In genomic region chr19:35740423-35741215, GRCh38 we compare ENCODE assay signal across 1 cellular context.
TF ChIP-seq lines count a peak whose summit lies in the region.

No MANE protein-coding gene starts in this region.

TF ChIP-seq in WTC11, 78 proteins besides CTCF, POLR2A, EP300 and RAD21 (continued from another document and continues in another):
- TF ChIP-seq, protein P1, sequence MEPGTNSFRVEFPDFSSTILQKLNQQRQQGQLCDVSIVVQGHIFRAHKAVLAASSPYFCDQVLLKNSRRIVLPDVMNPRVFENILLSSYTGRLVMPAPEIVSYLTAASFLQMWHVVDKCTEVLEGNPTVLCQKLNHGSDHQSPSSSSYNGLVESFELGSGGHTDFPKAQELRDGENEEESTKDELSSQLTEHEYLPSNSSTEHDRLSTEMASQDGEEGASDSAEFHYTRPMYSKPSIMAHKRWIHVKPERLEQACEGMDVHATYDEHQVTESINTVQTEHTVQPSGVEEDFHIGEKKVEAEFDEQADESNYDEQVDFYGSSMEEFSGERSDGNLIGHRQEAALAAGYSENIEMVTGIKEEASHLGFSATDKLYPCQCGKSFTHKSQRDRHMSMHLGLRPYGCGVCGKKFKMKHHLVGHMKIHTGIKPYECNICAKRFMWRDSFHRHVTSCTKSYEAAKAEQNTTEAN (CRISPR knock-in tag; IDR thresholded peaks at IDR 0.05) = no peak
- TF ChIP-seq, protein P2, sequence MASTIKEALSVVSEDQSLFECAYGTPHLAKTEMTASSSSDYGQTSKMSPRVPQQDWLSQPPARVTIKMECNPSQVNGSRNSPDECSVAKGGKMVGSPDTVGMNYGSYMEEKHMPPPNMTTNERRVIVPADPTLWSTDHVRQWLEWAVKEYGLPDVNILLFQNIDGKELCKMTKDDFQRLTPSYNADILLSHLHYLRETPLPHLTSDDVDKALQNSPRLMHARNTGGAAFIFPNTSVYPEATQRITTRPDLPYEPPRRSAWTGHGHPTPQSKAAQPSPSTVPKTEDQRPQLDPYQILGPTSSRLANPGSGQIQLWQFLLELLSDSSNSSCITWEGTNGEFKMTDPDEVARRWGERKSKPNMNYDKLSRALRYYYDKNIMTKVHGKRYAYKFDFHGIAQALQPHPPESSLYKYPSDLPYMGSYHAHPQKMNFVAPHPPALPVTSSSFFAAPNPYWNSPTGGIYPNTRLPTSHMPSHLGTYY (CRISPR knock-in tag; IDR thresholded peaks at IDR 0.05) = no peak
- TF ChIP-seq ZNF671 (CRISPR knock-in tag; IDR thresholded peaks at IDR 0.05) (no peak), ZNF219 (CRISPR knock-in tag; IDR thresholded peaks at IDR 0.05; ENCODE audit: borderline replicate concordance) (no peak), TEAD4 (CRISPR knock-in tag; IDR thresholded peaks at IDR 0.05) (no peak), NFATC4 (CRISPR knock-in tag; IDR thresholded peaks at IDR 0.05) (no peak), GTF2I (CRISPR knock-in tag; conservative IDR thresholded peaks at IDR 0.05) (no peak), MXD4 (CRISPR knock-in tag; IDR thresholded peaks at IDR 0.05; ENCODE audit: borderline replicate concordance) (no peak), ZMAT4 (CRISPR knock-in tag; IDR thresholded peaks at IDR 0.05) (no peak), E2F4 (CRISPR knock-in tag; IDR thresholded peaks at IDR 0.05; ENCODE audit: borderline replicate concordance, low read depth) (no peak), NFE2L1 (CRISPR knock-in tag; IDR thresholded peaks at IDR 0.05) (no peak), ZNF423 (CRISPR knock-in tag; IDR thresholded peaks at IDR 0.05) (no peak), RELA (CRISPR knock-in tag; IDR thresholded peaks at IDR 0.05; ENCODE audit: borderline replicate concordance) (no peak), TEAD1 (CRISPR knock-in tag; IDR thresholded peaks at IDR 0.05) (no peak), USF1 (CRISPR knock-in tag; IDR thresholded peaks at IDR 0.05) (no peak), GRHL2 (CRISPR knock-in tag; IDR thresholded peaks at IDR 0.05; ENCODE audit: insufficient replicate concordance, severe bottlenecking) (no peak), KAT7 (CRISPR knock-in tag; IDR thresholded peaks at IDR 0.05; ENCODE audit: borderline replicate concordance) (0 out of 2 replicates have a peak, but pooled peaks have one; percentile 16), ARID4B (CRISPR knock-in tag; IDR thresholded peaks at IDR 0.05; ENCODE audit: borderline replicate concordance) (no peak), CDX4 (CRISPR knock-in tag; IDR thresholded peaks at IDR 0.05; ENCODE audit: borderline replicate concordance) (no peak), HMGA2 (CRISPR knock-in tag; IDR thresholded peaks at IDR 0.05) (no peak), ZNF416 (CRISPR knock-in tag; IDR thresholded peaks at IDR 0.05) (no peak), ZNF232 (CRISPR knock-in tag; IDR thresholded peaks at IDR 0.05) (peak; percentile 60), ELF4 (CRISPR knock-in tag; IDR thresholded peaks at IDR 0.05; ENCODE audit: low read depth) (no peak), OVOL2 (CRISPR knock-in tag; IDR thresholded peaks at IDR 0.05; ENCODE audit: borderline replicate concordance) (no peak)
- TF ChIP-seq, protein P3, sequence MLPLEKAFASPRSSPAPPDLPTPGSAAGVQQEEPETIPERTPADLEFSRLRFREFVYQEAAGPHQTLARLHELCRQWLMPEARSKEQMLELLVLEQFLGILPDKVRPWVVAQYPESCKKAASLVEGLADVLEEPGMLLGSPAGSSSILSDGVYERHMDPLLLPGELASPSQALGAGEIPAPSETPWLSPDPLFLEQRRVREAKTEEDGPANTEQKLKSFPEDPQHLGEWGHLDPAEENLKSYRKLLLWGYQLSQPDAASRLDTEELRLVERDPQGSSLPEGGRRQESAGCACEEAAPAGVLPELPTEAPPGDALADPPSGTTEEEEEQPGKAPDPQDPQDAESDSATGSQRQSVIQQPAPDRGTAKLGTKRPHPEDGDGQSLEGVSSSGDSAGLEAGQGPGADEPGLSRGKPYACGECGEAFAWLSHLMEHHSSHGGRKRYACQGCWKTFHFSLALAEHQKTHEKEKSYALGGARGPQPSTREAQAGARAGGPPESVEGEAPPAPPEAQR (CRISPR knock-in tag; IDR thresholded peaks at IDR 0.05) = no peak
- TF ChIP-seq, protein P4, sequence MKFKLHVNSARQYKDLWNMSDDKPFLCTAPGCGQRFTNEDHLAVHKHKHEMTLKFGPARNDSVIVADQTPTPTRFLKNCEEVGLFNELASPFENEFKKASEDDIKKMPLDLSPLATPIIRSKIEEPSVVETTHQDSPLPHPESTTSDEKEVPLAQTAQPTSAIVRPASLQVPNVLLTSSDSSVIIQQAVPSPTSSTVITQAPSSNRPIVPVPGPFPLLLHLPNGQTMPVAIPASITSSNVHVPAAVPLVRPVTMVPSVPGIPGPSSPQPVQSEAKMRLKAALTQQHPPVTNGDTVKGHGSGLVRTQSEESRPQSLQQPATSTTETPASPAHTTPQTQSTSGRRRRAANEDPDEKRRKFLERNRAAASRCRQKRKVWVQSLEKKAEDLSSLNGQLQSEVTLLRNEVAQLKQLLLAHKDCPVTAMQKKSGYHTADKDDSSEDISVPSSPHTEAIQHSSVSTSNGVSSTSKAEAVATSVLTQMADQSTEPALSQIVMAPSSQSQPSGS (CRISPR knock-in tag; IDR thresholded peaks at IDR 0.05; ENCODE audit: borderline replicate concordance, low read depth) = no peak
- TF ChIP-seq, protein P5, sequence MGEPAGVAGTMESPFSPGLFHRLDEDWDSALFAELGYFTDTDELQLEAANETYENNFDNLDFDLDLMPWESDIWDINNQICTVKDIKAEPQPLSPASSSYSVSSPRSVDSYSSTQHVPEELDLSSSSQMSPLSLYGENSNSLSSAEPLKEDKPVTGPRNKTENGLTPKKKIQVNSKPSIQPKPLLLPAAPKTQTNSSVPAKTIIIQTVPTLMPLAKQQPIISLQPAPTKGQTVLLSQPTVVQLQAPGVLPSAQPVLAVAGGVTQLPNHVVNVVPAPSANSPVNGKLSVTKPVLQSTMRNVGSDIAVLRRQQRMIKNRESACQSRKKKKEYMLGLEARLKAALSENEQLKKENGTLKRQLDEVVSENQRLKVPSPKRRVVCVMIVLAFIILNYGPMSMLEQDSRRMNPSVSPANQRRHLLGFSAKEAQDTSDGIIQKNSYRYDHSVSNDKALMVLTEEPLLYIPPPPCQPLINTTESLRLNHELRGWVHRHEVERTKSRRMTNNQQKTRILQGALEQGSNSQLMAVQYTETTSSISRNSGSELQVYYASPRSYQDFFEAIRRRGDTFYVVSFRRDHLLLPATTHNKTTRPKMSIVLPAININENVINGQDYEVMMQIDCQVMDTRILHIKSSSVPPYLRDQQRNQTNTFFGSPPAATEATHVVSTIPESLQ (CRISPR knock-in tag; IDR thresholded peaks at IDR 0.05) = no peak
- TF ChIP-seq, protein P6, sequence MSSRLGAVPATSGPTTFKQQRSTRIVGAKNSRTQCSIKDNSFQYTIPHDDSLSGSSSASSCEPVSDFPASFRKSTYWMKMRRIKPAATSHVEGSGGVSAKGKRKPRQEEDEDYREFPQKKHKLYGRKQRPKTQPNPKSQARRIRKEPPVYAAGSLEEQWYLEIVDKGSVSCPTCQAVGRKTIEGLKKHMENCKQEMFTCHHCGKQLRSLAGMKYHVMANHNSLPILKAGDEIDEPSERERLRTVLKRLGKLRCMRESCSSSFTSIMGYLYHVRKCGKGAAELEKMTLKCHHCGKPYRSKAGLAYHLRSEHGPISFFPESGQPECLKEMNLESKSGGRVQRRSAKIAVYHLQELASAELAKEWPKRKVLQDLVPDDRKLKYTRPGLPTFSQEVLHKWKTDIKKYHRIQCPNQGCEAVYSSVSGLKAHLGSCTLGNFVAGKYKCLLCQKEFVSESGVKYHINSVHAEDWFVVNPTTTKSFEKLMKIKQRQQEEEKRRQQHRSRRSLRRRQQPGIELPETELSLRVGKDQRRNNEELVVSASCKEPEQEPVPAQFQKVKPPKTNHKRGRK (CRISPR knock-in tag; IDR thresholded peaks at IDR 0.05; ENCODE audit: borderline replicate concordance) = no peak
- TF ChIP-seq, protein P7, sequence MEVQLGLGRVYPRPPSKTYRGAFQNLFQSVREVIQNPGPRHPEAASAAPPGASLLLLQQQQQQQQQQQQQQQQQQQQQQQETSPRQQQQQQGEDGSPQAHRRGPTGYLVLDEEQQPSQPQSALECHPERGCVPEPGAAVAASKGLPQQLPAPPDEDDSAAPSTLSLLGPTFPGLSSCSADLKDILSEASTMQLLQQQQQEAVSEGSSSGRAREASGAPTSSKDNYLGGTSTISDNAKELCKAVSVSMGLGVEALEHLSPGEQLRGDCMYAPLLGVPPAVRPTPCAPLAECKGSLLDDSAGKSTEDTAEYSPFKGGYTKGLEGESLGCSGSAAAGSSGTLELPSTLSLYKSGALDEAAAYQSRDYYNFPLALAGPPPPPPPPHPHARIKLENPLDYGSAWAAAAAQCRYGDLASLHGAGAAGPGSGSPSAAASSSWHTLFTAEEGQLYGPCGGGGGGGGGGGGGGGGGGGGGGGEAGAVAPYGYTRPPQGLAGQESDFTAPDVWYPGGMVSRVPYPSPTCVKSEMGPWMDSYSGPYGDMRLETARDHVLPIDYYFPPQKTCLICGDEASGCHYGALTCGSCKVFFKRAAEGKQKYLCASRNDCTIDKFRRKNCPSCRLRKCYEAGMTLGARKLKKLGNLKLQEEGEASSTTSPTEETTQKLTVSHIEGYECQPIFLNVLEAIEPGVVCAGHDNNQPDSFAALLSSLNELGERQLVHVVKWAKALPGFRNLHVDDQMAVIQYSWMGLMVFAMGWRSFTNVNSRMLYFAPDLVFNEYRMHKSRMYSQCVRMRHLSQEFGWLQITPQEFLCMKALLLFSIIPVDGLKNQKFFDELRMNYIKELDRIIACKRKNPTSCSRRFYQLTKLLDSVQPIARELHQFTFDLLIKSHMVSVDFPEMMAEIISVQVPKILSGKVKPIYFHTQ (CRISPR knock-in tag; IDR thresholded peaks at IDR 0.05) = no peak
- TF ChIP-seq, protein P8, sequence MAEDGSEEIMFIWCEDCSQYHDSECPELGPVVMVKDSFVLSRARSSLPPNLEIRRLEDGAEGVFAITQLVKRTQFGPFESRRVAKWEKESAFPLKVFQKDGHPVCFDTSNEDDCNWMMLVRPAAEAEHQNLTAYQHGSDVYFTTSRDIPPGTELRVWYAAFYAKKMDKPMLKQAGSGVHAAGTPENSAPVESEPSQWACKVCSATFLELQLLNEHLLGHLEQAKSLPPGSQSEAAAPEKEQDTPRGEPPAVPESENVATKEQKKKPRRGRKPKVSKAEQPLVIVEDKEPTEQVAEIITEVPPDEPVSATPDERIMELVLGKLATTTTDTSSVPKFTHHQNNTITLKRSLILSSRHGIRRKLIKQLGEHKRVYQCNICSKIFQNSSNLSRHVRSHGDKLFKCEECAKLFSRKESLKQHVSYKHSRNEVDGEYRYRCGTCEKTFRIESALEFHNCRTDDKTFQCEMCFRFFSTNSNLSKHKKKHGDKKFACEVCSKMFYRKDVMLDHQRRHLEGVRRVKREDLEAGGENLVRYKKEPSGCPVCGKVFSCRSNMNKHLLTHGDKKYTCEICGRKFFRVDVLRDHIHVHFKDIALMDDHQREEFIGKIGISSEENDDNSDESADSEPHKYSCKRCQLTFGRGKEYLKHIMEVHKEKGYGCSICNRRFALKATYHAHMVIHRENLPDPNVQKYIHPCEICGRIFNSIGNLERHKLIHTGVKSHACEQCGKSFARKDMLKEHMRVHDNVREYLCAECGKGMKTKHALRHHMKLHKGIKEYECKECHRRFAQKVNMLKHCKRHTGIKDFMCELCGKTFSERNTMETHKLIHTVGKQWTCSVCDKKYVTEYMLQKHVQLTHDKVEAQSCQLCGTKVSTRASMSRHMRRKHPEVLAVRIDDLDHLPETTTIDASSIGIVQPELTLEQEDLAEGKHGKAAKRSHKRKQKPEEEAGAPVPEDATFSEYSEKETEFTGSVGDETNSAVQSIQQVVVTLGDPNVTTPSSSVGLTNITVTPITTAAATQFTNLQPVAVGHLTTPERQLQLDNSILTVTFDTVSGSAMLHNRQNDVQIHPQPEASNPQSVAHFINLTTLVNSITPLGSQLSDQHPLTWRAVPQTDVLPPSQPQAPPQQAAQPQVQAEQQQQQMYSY (CRISPR knock-in tag; IDR thresholded peaks at IDR 0.05) = no peak
